ENCODE assay signal across 8 cellular contexts in the genomic region with DNA sequence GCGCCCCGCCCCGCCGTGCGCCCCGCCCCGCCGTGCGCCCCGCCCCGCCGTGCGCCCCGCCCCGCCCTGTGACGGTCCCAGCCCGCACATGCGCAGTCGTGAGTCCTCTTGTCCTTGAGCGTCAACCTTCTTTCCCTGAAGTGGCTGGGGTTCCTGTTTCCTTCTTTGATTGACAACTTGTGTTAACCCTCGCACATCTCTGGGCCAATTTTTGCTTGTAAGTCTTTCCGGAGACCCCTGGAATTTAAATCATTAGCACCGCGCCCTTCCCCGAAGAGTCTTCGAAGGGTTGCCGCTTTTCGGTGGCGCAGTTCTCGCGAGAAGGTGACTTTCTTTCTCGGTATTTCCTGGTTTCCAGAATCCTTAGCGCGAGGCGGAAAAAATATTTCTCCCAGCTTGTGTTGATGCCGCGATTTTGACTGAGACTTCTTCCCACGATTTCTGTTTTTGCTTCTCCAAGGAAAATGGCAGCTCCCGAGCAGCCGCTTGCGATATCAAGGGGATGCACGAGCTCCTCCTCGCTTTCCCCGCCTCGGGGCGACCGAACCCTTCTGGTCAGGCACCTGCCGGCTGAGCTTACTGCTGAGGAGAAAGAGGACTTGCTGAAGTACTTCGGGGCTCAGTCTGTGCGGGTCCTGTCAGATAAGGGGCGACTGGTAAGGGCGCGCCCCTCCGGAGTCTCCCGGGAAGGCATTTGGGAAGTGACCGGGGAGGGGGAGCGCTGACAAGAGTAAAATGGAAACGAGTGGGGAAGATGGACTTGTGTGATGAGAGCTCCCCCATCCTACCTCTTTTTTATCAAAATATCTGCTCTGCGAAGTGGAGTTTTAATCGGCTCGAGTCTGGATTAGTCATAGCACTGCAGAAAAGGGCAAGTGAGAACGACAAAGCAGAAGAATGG. TPM values are rescaled to one million over a fixed set of nuclear protein-coding genes. Genes with fewer than 3 reads are reported as not detected.
DNase-seq lines count a peak whose midpoint lies in the region; ATAC-seq and TF ChIP-seq lines count a peak whose summit lies in the region.

A gene with protein sequence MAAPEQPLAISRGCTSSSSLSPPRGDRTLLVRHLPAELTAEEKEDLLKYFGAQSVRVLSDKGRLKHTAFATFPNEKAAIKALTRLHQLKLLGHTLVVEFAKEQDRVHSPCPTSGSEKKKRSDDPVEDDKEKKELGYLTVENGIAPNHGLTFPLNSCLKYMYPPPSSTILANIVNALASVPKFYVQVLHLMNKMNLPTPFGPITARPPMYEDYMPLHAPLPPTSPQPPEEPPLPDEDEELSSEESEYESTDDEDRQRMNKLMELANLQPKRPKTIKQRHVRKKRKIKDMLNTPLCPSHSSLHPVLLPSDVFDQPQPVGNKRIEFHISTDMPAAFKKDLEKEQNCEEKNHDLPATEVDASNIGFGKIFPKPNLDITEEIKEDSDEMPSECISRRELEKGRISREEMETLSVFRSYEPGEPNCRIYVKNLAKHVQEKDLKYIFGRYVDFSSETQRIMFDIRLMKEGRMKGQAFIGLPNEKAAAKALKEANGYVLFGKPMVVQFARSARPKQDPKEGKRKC (plus strand): TSS at position 93 of the 901 bp plus-strand sequence. CDS start 372 bp downstream, at position 465.

- peak; percentile 69 for DNase-seq in DMS153 (lab: John Stamatoyannopoulos, UW)
- DNase-seq in Jurkat, Clone E6-1 (ENCODE audit: low read depth, low spot score), result peak; percentile 80
- DNase-seq in PC-9, result peak; percentile 79 to 89
- peak; percentile 86 for DNase-seq in activated T-cell treated with anti-CD3 and anti-CD28 coated beads, Interleukin-2, amount 50 U/mL, for 24 hours
- peak; percentile 78 for DNase-seq in stimulated activated CD8-positive, alpha-beta memory T cell treated with anti-CD3 and anti-CD28 coated beads, Interleukin-7, amount 100 ng/mL, for 24 hours (ENCODE audit: low read depth)

- no peaks in the 10 kb centered on the region for H3K27me3 Mint-ChIP-seq in activated T-cell treated with anti-CD3 and anti-CD28 coated beads, Interleukin-2, amount 50 U/mL, for 24 hours

- H2AFZ ChIP-seq in PC-9, result peak within 1 kb of the TSS; percentile 98

- peak within 1 kb of the TSS; percentile 92 for H3K9ac ChIP-seq in muscle layer of colon (ENCODE audit: low read length)

- peaks cover 14% of the 10 kb centered on the region for H3F3A ChIP-seq in PC-9 (ENCODE audit: insufficient read depth, low read depth)

- H3K4me1 ChIP-seq in PC-9 (replicated peaks; ENCODE audit: insufficient read depth), result peaks cover 26% of the 10 kb centered on the region
- H3K4me1 ChIP-seq in muscle layer of colon (ENCODE audit: insufficient read depth, low read length), result peaks cover 21% of the 10 kb centered on the region

- CTCF ChIA-PET in PC-9 (lab: Charles Lee), result no interaction called here

- POLR2A ChIA-PET in PC-9 (lab: Charles Lee; ENCODE audit: unreplicated experiment), result interaction anchor here (0.6 kb wide), 1 partner anchor 735 kb away, joined by 3 read pairs; no protein-coding TSS in a partner anchor

- H3K9me2 ChIP-seq in PC-9 (ENCODE audit: insufficient read depth), result no peaks in the 10 kb centered on the region

- TSS peak; percentile 83 for BruUV-seq in PC-9 (replicated peaks; lab: Mats Ljungman, UMichigan)

- H3K79me2 ChIP-seq in PC-9 (ENCODE audit: low read depth), result peaks cover 43% of the 10 kb centered on the region

- H3K27ac ChIP-seq in PC-9 (peak within 1 kb of the TSS; percentile 94), muscle layer of colon (ENCODE audit: low read depth, low read length) (peak within 1 kb of the TSS; percentile 74)

- H3K36me3 ChIP-seq in PC-9 (ENCODE audit: low read depth) (peaks cover 23% of the 10 kb centered on the region), muscle layer of colon (ENCODE audit: insufficient read depth, low read length) (peaks cover 3% of the 10 kb centered on the region)

- H3K27ac Mint-ChIP-seq in activated T-cell treated with anti-CD3 and anti-CD28 coated beads, Interleukin-2, amount 50 U/mL, for 24 hours, result peak within 1 kb of the TSS; percentile 100

- TF ChIP-seq CTCF in PC-9 (conservative IDR thresholded peaks at IDR 0.05), result peak; percentile 13; the same call in 1 of the 2 replicates

- H3K4me3 ChIP-seq in Jurkat, Clone E6-1 (ENCODE audit: low read length), result peak within 1 kb of the TSS; percentile 92
- peak within 1 kb of the TSS; percentile 91 for H3K4me3 ChIP-seq in PC-9
- peak within 1 kb of the TSS; percentile 95 to 98 for H3K4me3 ChIP-seq in muscle layer of colon (ENCODE audit: low read depth in 1 of 2, low read length in 2 of 2)

- peaks cover 53% of the 10 kb centered on the region for H3K4me1 Mint-ChIP-seq in activated T-cell treated with anti-CD3 and anti-CD28 coated beads, Interleukin-2, amount 50 U/mL, for 24 hours (ENCODE audit: low read depth)

- peak; percentile 81 for ATAC-seq in GM21619 (IDR thresholded peaks at IDR 0.05; ENCODE audit: unreplicated experiment)
- peak; percentile 88 for ATAC-seq in esophagus mucosa

- peak within 1 kb of the TSS; percentile 92 for H3K4me2 ChIP-seq in PC-9

- peaks cover 47% of the 10 kb centered on the region for H3K36me3 Mint-ChIP-seq in activated T-cell treated with anti-CD3 and anti-CD28 coated beads, Interleukin-2, amount 50 U/mL, for 24 hours (ENCODE audit: low read depth)

- no peaks in the 10 kb centered on the region for H3K27me3 ChIP-seq in PC-9 (ENCODE audit: insufficient read depth, low read depth)
- H3K27me3 ChIP-seq in muscle layer of colon (ENCODE audit: control insufficient read depth in 1 of 2, insufficient read depth in 2 of 2, low read length in 2 of 2), result no peaks in the 10 kb centered on the region

- H3K9me3 ChIP-seq in PC-9 (ENCODE audit: insufficient read depth, low read depth) (no peaks in the 10 kb centered on the region), muscle layer of colon (ENCODE audit: low read length) (no peaks in the 10 kb centered on the region)

- H3K9me3 Mint-ChIP-seq in activated T-cell treated with anti-CD3 and anti-CD28 coated beads, Interleukin-2, amount 50 U/mL, for 24 hours, result no peaks in the 10 kb centered on the region

- intact Hi-C loops in PC-9 (cut with micrococcal nuclease; ENCODE audit: unreplicated experiment), result no loop called here

- H4K20me1 ChIP-seq in PC-9 (ENCODE audit: insufficient read depth), result no peaks in the 10 kb centered on the region

- peak within 1 kb of the TSS; percentile 97 for H3K4me3 Mint-ChIP-seq in activated T-cell treated with anti-CD3 and anti-CD28 coated beads, Interleukin-2, amount 50 U/mL, for 24 hours

RNA-seq across cellular contexts. Expression of the gene that starts here (rescaled TPM):
- polyA plus RNA-seq in Jurkat, Clone E6-1 (2012; ENCODE audit: insufficient read depth, insufficient read length), result 26.0 TPM
- total RNA-seq in PC-9 (2021) (13.4 and 17.0 TPM in 2 replicates), esophagus mucosa (7.3 TPM)

Comparison
In these comparisons a context has a peak if more than half of its experiments do, and no peak if none do; other contexts are left out.
1. Peak in every context shown above with its lines: DNase-seq, ATAC-seq, H3K4me3 ChIP-seq and H3K27ac ChIP-seq.